In the genomic region with DNA sequence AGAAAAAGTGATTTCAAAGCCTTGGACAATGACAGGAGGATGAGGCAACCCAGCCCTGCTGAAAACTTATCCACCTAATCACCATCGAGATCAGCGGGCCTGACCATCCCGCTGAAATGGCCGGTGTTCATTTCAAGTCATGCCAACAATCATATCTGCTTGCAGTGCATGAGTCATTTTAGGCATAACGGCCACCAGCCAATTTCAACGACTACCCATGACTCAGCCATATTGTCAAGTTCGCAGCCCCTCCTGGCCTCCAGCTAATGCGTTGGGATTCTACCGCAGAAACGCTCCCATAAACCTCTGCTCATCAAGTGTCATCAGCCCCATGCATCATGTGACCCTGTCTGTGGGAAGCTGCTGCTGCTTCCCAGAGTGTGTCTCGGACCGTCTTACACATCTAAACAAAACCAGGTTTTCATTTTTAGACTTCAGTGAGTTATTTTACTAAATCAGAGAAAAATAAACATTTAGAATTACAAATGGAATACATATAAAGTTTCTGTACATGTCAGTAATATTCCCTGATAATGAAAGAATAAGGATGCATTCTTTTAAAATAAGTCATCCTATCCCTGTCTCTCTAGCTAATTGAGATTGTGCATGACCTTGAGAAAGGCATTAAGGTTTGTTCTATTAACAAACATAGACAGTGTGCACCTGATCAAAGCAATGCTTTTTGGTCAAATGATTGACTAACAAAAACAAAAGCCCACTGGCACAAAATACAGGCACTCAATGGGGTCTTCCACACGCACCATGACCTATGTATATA, we compare ENCODE assay signal across 1 cellular context.
TF ChIP-seq lines count a peak whose summit lies in the region.

No MANE protein-coding gene starts in this region.

TF ChIP-seq in HEK293, 187 proteins besides CTCF, POLR2A, EP300 and RAD21 (continued from another document and continues in another):
- TF ChIP-seq, protein P1, sequence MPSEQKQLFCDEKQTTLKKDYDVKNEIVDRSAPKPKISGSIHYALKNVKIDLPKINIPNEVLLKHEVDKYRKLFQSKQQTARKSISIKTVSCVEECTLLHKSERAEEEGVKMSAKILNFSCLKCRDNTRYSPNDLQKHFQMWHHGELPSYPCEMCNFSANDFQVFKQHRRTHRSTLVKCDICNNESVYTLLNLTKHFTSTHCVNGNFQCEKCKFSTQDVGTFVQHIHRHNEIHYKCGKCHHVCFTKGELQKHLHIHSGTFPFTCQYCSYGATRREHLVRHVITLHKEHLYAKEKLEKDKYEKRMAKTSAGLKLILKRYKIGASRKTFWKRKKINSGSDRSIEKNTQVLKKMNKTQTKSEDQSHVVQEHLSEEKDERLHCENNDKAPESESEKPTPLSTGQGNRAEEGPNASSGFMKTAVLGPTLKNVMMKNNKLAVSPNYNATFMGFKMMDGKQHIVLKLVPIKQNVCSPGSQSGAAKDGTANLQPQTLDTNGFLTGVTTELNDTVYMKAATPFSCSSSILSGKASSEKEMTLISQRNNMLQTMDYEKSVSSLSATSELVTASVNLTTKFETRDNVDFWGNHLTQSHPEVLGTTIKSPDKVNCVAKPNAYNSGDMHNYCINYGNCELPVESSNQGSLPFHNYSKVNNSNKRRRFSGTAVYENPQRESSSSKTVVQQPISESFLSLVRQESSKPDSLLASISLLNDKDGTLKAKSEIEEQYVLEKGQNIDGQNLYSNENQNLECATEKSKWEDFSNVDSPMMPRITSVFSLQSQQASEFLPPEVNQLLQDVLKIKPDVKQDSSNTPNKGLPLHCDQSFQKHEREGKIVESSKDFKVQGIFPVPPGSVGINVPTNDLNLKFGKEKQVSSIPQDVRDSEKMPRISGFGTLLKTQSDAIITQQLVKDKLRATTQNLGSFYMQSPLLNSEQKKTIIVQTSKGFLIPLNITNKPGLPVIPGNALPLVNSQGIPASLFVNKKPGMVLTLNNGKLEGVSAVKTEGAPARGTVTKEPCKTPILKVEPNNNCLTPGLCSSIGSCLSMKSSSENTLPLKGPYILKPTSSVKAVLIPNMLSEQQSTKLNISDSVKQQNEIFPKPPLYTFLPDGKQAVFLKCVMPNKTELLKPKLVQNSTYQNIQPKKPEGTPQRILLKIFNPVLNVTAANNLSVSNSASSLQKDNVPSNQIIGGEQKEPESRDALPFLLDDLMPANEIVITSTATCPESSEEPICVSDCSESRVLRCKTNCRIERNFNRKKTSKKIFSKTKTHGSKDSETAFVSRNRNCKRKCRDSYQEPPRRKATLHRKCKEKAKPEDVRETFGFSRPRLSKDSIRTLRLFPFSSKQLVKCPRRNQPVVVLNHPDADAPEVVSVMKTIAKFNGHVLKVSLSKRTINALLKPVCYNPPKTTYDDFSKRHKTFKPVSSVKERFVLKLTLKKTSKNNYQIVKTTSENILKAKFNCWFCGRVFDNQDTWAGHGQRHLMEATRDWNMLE (tag by site-specific recombination; conservative IDR thresholded peaks at IDR 0.05; ENCODE audit: low read depth) = peak; percentile 50; the same call in 1 of the 2 replicates
- TF ChIP-seq ZNF513 (tag by site-specific recombination; IDR thresholded peaks at IDR 0.05) (no peak), PRDM2 (tag by site-specific recombination; IDR thresholded peaks at IDR 0.05; ENCODE audit: borderline replicate concordance) (no peak), ZBTB21 (tag by site-specific recombination; IDR thresholded peaks at IDR 0.05) (peak; percentile 75), ZSCAN16 (tag by site-specific recombination; IDR thresholded peaks at IDR 0.05) (no peak), ZBTB10 (tag by site-specific recombination; IDR thresholded peaks at IDR 0.05) (no peak), ZNF777 (tag by site-specific recombination; IDR thresholded peaks at IDR 0.05; ENCODE audit: borderline replicate concordance) (no peak), ZNF654 (tag by site-specific recombination; IDR thresholded peaks at IDR 0.05; ENCODE audit: low read depth) (no peak), REPIN1 (tag by site-specific recombination; IDR thresholded peaks at IDR 0.05; ENCODE audit: low read depth) (no peak), ZNF76 (tag by site-specific recombination; IDR thresholded peaks at IDR 0.05; ENCODE audit: borderline replicate concordance, low read depth) (0 out of 2 replicates have a peak, but pooled peaks have one; percentile 39), ZNF677 (tag by site-specific recombination; IDR thresholded peaks at IDR 0.05) (no peak), BCL11B (tag by site-specific recombination; IDR thresholded peaks at IDR 0.05; ENCODE audit: low read depth) (no peak), BCL11A (tag by site-specific recombination; IDR thresholded peaks at IDR 0.05; ENCODE audit: low read depth) (no peak), ZNF529 (tag by site-specific recombination; IDR thresholded peaks at IDR 0.05; ENCODE audit: insufficient replicate concordance) (no peak), YY2 (tag by site-specific recombination; IDR thresholded peaks at IDR 0.05) (peak; percentile 59), ZNF560 (tag by site-specific recombination; IDR thresholded peaks at IDR 0.05; ENCODE audit: borderline replicate concordance) (no peak), ZNF211 (tag by site-specific recombination; IDR thresholded peaks at IDR 0.05; ENCODE audit: low read depth) (no peak), WT1 (tag by site-specific recombination; IDR thresholded peaks at IDR 0.05) (no peak), MZF1 (tag by site-specific recombination; IDR thresholded peaks at IDR 0.05; ENCODE audit: borderline replicate concordance) (no peak), MEIS1 (CRISPR knock-in tag; IDR thresholded peaks at IDR 0.05; ENCODE audit: borderline replicate concordance) (0 out of 2 replicates have a peak, but pooled peaks have one; percentile 20), KLF16 (tag by site-specific recombination; IDR thresholded peaks at IDR 0.05) (no peak), ZNF16 (tag by site-specific recombination; IDR thresholded peaks at IDR 0.05; ENCODE audit: low read depth) (no peak), ZNF335 (tag by site-specific recombination; conservative IDR thresholded peaks at IDR 0.05) (peak; percentile 53), ZNF48 (tag by site-specific recombination; IDR thresholded peaks at IDR 0.05) (no peak), ZNF311 (tag by site-specific recombination; IDR thresholded peaks at IDR 0.05; ENCODE audit: borderline replicate concordance) (no peak), ZNF324 (tag by site-specific recombination; IDR thresholded peaks at IDR 0.05) (peak; percentile 85), ZNF596 (tag by site-specific recombination; IDR thresholded peaks at IDR 0.05) (no peak), RBAK (tag by site-specific recombination; IDR thresholded peaks at IDR 0.05) (0 out of 2 replicates have a peak, but pooled peaks have one; percentile 47)
- TF ChIP-seq, protein P2, sequence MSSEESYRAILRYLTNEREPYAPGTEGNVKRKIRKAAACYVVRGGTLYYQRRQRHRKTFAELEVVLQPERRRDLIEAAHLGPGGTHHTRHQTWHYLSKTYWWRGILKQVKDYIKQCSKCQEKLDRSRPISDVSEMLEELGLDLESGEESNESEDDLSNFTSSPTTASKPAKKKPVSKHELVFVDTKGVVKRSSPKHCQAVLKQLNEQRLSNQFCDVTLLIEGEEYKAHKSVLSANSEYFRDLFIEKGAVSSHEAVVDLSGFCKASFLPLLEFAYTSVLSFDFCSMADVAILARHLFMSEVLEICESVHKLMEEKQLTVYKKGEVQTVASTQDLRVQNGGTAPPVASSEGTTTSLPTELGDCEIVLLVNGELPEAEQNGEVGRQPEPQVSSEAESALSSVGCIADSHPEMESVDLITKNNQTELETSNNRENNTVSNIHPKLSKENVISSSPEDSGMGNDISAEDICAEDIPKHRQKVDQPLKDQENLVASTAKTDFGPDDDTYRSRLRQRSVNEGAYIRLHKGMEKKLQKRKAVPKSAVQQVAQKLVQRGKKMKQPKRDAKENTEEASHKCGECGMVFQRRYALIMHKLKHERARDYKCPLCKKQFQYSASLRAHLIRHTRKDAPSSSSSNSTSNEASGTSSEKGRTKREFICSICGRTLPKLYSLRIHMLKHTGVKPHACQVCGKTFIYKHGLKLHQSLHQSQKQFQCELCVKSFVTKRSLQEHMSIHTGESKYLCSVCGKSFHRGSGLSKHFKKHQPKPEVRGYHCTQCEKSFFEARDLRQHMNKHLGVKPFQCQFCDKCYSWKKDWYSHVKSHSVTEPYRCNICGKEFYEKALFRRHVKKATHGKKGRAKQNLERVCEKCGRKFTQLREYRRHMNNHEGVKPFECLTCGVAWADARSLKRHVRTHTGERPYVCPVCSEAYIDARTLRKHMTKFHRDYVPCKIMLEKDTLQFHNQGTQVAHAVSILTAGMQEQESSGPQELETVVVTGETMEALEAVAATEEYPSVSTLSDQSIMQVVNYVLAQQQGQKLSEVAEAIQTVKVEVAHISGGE (tag by site-specific recombination; conservative IDR thresholded peaks at IDR 0.05; ENCODE audit: low read depth) = no peak
- TF ChIP-seq, protein P3, sequence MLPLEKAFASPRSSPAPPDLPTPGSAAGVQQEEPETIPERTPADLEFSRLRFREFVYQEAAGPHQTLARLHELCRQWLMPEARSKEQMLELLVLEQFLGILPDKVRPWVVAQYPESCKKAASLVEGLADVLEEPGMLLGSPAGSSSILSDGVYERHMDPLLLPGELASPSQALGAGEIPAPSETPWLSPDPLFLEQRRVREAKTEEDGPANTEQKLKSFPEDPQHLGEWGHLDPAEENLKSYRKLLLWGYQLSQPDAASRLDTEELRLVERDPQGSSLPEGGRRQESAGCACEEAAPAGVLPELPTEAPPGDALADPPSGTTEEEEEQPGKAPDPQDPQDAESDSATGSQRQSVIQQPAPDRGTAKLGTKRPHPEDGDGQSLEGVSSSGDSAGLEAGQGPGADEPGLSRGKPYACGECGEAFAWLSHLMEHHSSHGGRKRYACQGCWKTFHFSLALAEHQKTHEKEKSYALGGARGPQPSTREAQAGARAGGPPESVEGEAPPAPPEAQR (tag by site-specific recombination; IDR thresholded peaks at IDR 0.05) = no peak
- TF ChIP-seq, protein P4, sequence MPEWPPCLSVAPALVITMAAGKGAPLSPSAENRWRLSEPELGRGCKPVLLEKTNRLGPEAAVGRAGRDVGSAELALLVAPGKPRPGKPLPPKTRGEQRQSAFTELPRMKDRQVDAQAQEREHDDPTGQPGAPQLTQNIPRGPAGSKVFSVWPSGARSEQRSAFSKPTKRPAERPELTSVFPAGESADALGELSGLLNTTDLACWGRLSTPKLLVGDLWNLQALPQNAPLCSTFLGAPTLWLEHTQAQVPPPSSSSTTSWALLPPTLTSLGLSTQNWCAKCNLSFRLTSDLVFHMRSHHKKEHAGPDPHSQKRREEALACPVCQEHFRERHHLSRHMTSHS (tag by site-specific recombination; IDR thresholded peaks at IDR 0.05) = no peak
